ENCODE assay signal across 8 cellular contexts in genomic region chr10:122462533-122463465, GRCh38. TPM values are rescaled to one million over a fixed set of nuclear protein-coding genes. Genes with fewer than 3 reads are reported as not detected.
A peak's percentile ranks its signal among the peaks of the same experiment; 100 is the strongest.
DNase-seq lines count a peak whose midpoint lies in the region; ATAC-seq and TF ChIP-seq lines count a peak whose summit lies in the region.

No MANE protein-coding gene starts in this region.

- H3K36me3 Mint-ChIP-seq in glutamatergic neuron (ENCODE audit: unreplicated experiment), result no peaks in the 10 kb centered on the region
- H3K36me3 Mint-ChIP-seq in osteocyte (ENCODE audit: unreplicated experiment), result peaks cover 26% of the 10 kb centered on the region

- H3K4me1 Mint-ChIP-seq in glutamatergic neuron (ENCODE audit: low read depth, unreplicated experiment), result peaks cover 5% of the 10 kb centered on the region
- peaks cover 72% of the 10 kb centered on the region for H3K4me1 Mint-ChIP-seq in osteocyte (ENCODE audit: unreplicated experiment)

- H3K27me3 Mint-ChIP-seq in glutamatergic neuron (ENCODE audit: unreplicated experiment) (peaks cover 25% of the 10 kb centered on the region), osteocyte (ENCODE audit: unreplicated experiment) (no peaks in the 10 kb centered on the region)

- TF ChIP-seq CTCF in glutamatergic neuron (IDR thresholded peaks at IDR 0.05; ENCODE audit: partially characterized antibody, unreplicated experiment) (no peak), osteocyte (IDR thresholded peaks at IDR 0.05) (no peak)

- peak overlapping the region; percentile 36 for H3K9ac ChIP-seq in ES-I3 (ENCODE audit: low read depth, low read length)

- H3K36me3 ChIP-seq in ES-I3 (ENCODE audit: insufficient read depth, low read length), result no peaks in the 10 kb centered on the region

- H3K9me3 Mint-ChIP-seq in glutamatergic neuron (ENCODE audit: unreplicated experiment) (peaks cover 13% of the 10 kb centered on the region), osteocyte (ENCODE audit: unreplicated experiment) (no peaks in the 10 kb centered on the region)

- DNase-seq in activated T-cell treated with anti-CD3 and anti-CD28 coated beads, Interleukin-2, amount 50 U/mL, for 48 hours, result peak; percentile 35 to 39
- DNase-seq in glutamatergic neuron, result no peak
- peak; percentile 75 for DNase-seq in osteocyte (ENCODE audit: extremely low spot score, unreplicated experiment)
- no peak for DNase-seq in NCI-H128 (lab: John Stamatoyannopoulos, UW; ENCODE audit: unreplicated experiment)

- H3K4me3 Mint-ChIP-seq in glutamatergic neuron (ENCODE audit: unreplicated experiment), result peak overlapping the region; percentile 64
- peak overlapping the region; percentile 90 for H3K4me3 Mint-ChIP-seq in osteocyte (ENCODE audit: unreplicated experiment)

- ATAC-seq in HG03135 (IDR thresholded peaks at IDR 0.05; ENCODE audit: unreplicated experiment) (no peak), GM19324 (IDR thresholded peaks at IDR 0.05; ENCODE audit: low FRiP score, unreplicated experiment) (no peak), GM21737 (IDR thresholded peaks at IDR 0.05; ENCODE audit: unreplicated experiment) (no peak)

- peaks cover 3% of the 10 kb centered on the region for H3K4me1 ChIP-seq in ES-I3 (ENCODE audit: insufficient read depth, low read length)

- H3K27ac Mint-ChIP-seq in glutamatergic neuron (ENCODE audit: unreplicated experiment) (no peak overlapping the region), osteocyte (ENCODE audit: unreplicated experiment) (peak overlapping the region; percentile 88)

- no peaks in the 10 kb centered on the region for H3K9me3 ChIP-seq in ES-I3 (ENCODE audit: control insufficient read depth, insufficient read depth, low read length)

RNA-seq across cellular contexts. Expression of gene HTRA1, which starts 1.4 kb away (rescaled TPM):
- total RNA-seq in glutamatergic neuron (ENCODE audit: unreplicated experiment) (1.4 TPM), osteocyte (1,546 and 1,638 TPM in 2 replicates)

RNA-seq across cellular contexts. Expression of gene ARMS2, which starts 8.3 kb away (rescaled TPM):
- total RNA-seq in glutamatergic neuron (ENCODE audit: unreplicated experiment) (not detected), osteocyte (not detected in 2 replicates)

Comparison
In these comparisons a context has a peak if more than half of its experiments do, and no peak if none do; other contexts are left out.
1. DNase-seq: peak in activated T-cell treated with anti-CD3 and anti-CD28 coated beads, Interleukin-2, amount 50 U/mL, for 48 hours (2 of 2) and osteocyte (single experiment); none in glutamatergic neuron (single experiment) and NCI-H128 (single experiment).
2. RNA of gene HTRA1, which starts 1.4 kb away (total RNA-seq): 1,546 to 1,638 TPM in osteocyte; 1.4 TPM in glutamatergic neuron (single experiment); every median in the first group is over 100 times any median in the second.